ENCODE assay signal across 24 cellular contexts in genomic region chr6:81822584-81822983, GRCh38.
"Had no signal": no experiment of that assay in that cellular context is flagged by ENCODE, and none has a peak within 500 bp of the region (broad histone marks: within the 10 kb centered on the region; RNA-seq: fewer than 3 reads in every experiment).

No MANE protein-coding gene starts in this region.

- H3K36me3 ChIP-seq: esophagus squamous epithelium, heart right ventricle, left ventricle myocardium inferior, neutrophil, sigmoid colon, tibial nerve had no signal

- H3K27ac ChIP-seq: epithelial cell of prostate, esophagus squamous epithelium, heart right ventricle, left ventricle myocardium inferior, neutrophil, sigmoid colon, tibial nerve had no signal

- FAIRE-seq: bronchial epithelial cell, urothelium cell line had no signal

- H3K4me1 ChIP-seq: esophagus squamous epithelium, sigmoid colon, tibial nerve had no signal

- DNase-seq: activated CD4-positive, alpha-beta T cell treated with anti-CD3 and anti-CD28 coated beads for 4 hours; activated CD4-positive, alpha-beta T cell treated with anti-CD3 and anti-CD28 coated beads, Interleukin-2, amount 50 U/mL, for 4 hours; activated naive CD4-positive, alpha-beta T cell; activated T-cell treated with anti-CD3 and anti-CD28 coated beads for 4 hours; activated T-cell treated with anti-CD3 and anti-CD28 coated beads, Interleukin-2, amount 50 U/mL, for 72 hours; anterior cingulate cortex; effector CD8-positive, alpha-beta T cell; esophagus squamous epithelium; foreskin melanocyte; heart right ventricle; kidney glomerular epithelial cell; left ventricle myocardium inferior; naive B cell; nephron progenitor cell; retina; sigmoid colon; stimulated activated CD4-positive, alpha-beta T cell treated with anti-CD3 and anti-CD28 coated beads, Interleukin-15, amount 100 ng/mL, for 24 hours; stimulated activated CD4-positive, alpha-beta T cell treated with anti-CD3 and anti-CD28 coated beads, Interleukin-2, amount 100 ng/mL, for 24 hours; stimulated activated naive B cell treated with anti-CD40 and anti-IgM and Interleukin-4, amounts not matched to agents 10 μg/mL and 1 μg/mL and 100 μg/mL, for 72 hours had no signal

- H3K27me3 ChIP-seq: esophagus squamous epithelium, heart right ventricle, neutrophil, sigmoid colon, tibial nerve had no signal

- H3K4me3 ChIP-seq: esophagus squamous epithelium, heart right ventricle, left ventricle myocardium inferior, sigmoid colon, tibial nerve had no signal

- ATAC-seq: activated T-cell treated with anti-CD3 and anti-CD28 coated beads, Interleukin-2, amount 50 U/mL, for 72 hours; heart right ventricle; stimulated activated naive B cell treated with anti-CD40 and anti-IgM and Interleukin-4, amounts not matched to agents 10 μg/mL and 1 μg/mL and 100 μg/mL, for 72 hours had no signal

- H3K9me3 ChIP-seq: esophagus squamous epithelium, sigmoid colon had no signal
